Comparison of ENCODE assay signal across 23 cellular contexts in genomic region chr1:22793647-22794046, GRCh38.
"Had no signal": no experiment of that assay in that cellular context is flagged by ENCODE, and none has a peak within 500 bp of the region (broad histone marks: within the 10 kb centered on the region; RNA-seq: fewer than 3 reads in every experiment).

No MANE protein-coding gene starts in this region.

- H3K36me3 ChIP-seq: esophagus muscularis mucosa, gastrocnemius medialis, heart right ventricle, left lung, lower lobe of right lung had no signal

- H3K4me3 ChIP-seq: coronary artery, dorsolateral prefrontal cortex, esophagus muscularis mucosa, gastrocnemius medialis, heart right ventricle, left lung, lower lobe of right lung, mucosa of descending colon had no signal

- H3K27me3 ChIP-seq: dorsolateral prefrontal cortex, esophagus muscularis mucosa, gastrocnemius medialis, left lung had no signal

- H3K9me3 ChIP-seq: esophagus muscularis mucosa, gastrocnemius medialis, heart right ventricle, left lung, lower lobe of right lung, mucosa of descending colon had no signal

- H3K4me3 Mint-ChIP-seq: mesothelial cell of epicardium had no signal

- DNase-seq: dermis blood vessel endothelial cell; dorsolateral prefrontal cortex; effector CD4-positive, alpha-beta T cell; effector memory CD4-positive, alpha-beta T cell; foreskin melanocyte; gastrocnemius medialis; glutamatergic neuron; head of caudate nucleus; heart right ventricle; hippocampal formation; left cardiac atrium; left lung; left ventricle myocardium superior; lower lobe of right lung; mesenchymal stem cell; mucosa of descending colon had no signal

- ATAC-seq: gastrocnemius medialis, heart right ventricle, left cardiac atrium, left ventricle myocardium superior had no signal

- H3K4me1 ChIP-seq: gastrocnemius medialis had no signal

- H3K27ac ChIP-seq: esophagus muscularis mucosa, gastrocnemius medialis, heart right ventricle, left lung, lower lobe of right lung had no signal

- H3K9me3 Mint-ChIP-seq: mesothelial cell of epicardium had no signal

- FAIRE-seq: colon, endothelial cell of umbilical vein, islet of Langerhans, keratinocyte had no signal
